2 cellular contexts compared by ENCODE assay signal in genomic region chrX:128106630-128107029, GRCh38.
TF ChIP-seq lines count a peak whose summit lies in the region.

No MANE protein-coding gene starts in this region.

TF ChIP-seq in SK-N-SH, 30 proteins besides CTCF, POLR2A, EP300 and RAD21 (continued from another document):
- no peak for TF ChIP-seq MAX (IDR thresholded peaks at IDR 0.05; ENCODE audit: low read depth)

TF ChIP-seq in HepG2, 621 proteins besides CTCF, POLR2A, EP300 and RAD21 (continued from another document):
- TF ChIP-seq CREB3 (CRISPR knock-in tag; IDR thresholded peaks at IDR 0.05) (no peak), ZNF121 (CRISPR knock-in tag; IDR thresholded peaks at IDR 0.05) (no peak), NCOA1 (CRISPR knock-in tag; IDR thresholded peaks at IDR 0.05) (no peak), ZNF280B (CRISPR knock-in tag; IDR thresholded peaks at IDR 0.05; ENCODE audit: borderline replicate concordance) (no peak), SMC3 (IDR thresholded peaks at IDR 0.05; ENCODE audit: low read length) (peak; percentile 26; the same call in 1 of the 2 replicates)
